ENCODE assay signal across 27 cellular contexts in genomic region chr5:1431021-1431811, GRCh38. TPM values are rescaled to one million over a fixed set of nuclear protein-coding genes. Genes with fewer than 3 reads are reported as not detected.
DNase-seq lines count a peak whose midpoint lies in the region; ATAC-seq, FAIRE-seq and TF ChIP-seq lines count a peak whose summit lies in the region.
"Had no signal": no experiment of that assay in that cellular context is flagged by ENCODE, and none has a peak within 500 bp of the region (broad histone marks: within the 10 kb centered on the region; RNA-seq: fewer than 3 reads in every experiment).

No MANE protein-coding gene starts in this region.

- no peak for TF ChIP-seq RAD21 in SK-N-SH (IDR thresholded peaks at IDR 0.05; ENCODE audit: low read length)

- H3K9me3 ChIP-seq in SK-N-SH (peaks cover 9% of the 10 kb centered on the region; the same call in 1 of the 2 replicates), Peyer's patch (peaks cover 0 to 21% (median 7%) of the 10 kb centered on the region in 4 donors), kidney (ENCODE audit: control insufficient read depth in 1 of 2, low read length in 2 of 2) (peaks cover 5 to 26% of the 10 kb centered on the region in 2 donors), spleen (peaks cover 4 to 63% (median 42%) of the 10 kb centered on the region in 8 donors)

- H3K79me2 ChIP-seq in SK-N-SH (ENCODE audit: insufficient read depth), result no peaks in the 10 kb centered on the region

- H3K4me2 ChIP-seq in SK-N-SH, result no peak overlapping the region

- H3K27ac ChIP-seq in SK-N-SH (ENCODE audit: low read depth in 2 of 2, low read length in 1 of 2) (no peak overlapping the region), Peyer's patch (no peak overlapping the region), kidney (ENCODE audit: low read depth in 2 of 2, low read length in 2 of 2) (no peak overlapping the region), spleen (no peak overlapping the region)
- H3K27ac ChIP-seq: 22Rv1, ovary, tibial artery had no signal

- intact Hi-C loops in kidney (cut with DNase I), result no loop called here
- intact Hi-C loops in spleen (cut with DNase I; ENCODE audit: low total_unique reads), result no loop called here

- H3K36me3 ChIP-seq in SK-N-SH (replicated peaks in 1 of 2; ENCODE audit: control insufficient read depth in 1 of 2, insufficient read depth in 2 of 2, low read length in 1 of 2) (no peaks in the 10 kb centered on the region), Peyer's patch (no peaks in the 10 kb centered on the region), kidney (ENCODE audit: control insufficient read depth in 1 of 2, insufficient read depth in 2 of 2, low read length in 2 of 2) (no peaks in the 10 kb centered on the region), spleen (no peaks in the 10 kb centered on the region)
- H3K36me3 ChIP-seq: ovary, tibial artery had no signal

- no peak overlapping the region for H3K4me3 ChIP-seq in SK-N-SH (ENCODE audit: low read depth in 2 of 2, low read length in 1 of 2)
- H3K4me3 ChIP-seq in Peyer's patch, result no peak overlapping the region
- H3K4me3 ChIP-seq in kidney (ENCODE audit: low read length in 2 of 2), result no peak overlapping the region
- H3K4me3 ChIP-seq in spleen, result no peak overlapping the region
- H3K4me3 ChIP-seq: ovary, tibial artery had no signal

- WGBS in SK-N-SH (ENCODE audit: low lambda C conversion rate), result 31% methylated on average over 31 of the region's 33 CpGs
- 84 to 91% (median 90%) methylated on average over 31 to 33 of the region's 33 CpGs for WGBS in spleen, 5 donors

- no peaks in the 10 kb centered on the region for H4K20me1 ChIP-seq in SK-N-SH (ENCODE audit: insufficient read depth)

- FAIRE-seq in kidney (lab: Jason Lieb, UNC), result no peak
- FAIRE-seq: endothelial cell of umbilical vein, keratinocyte had no signal

- H3K4me1 ChIP-seq in SK-N-SH (ENCODE audit: control insufficient read depth in 1 of 2, insufficient read depth in 2 of 2, low read depth in 1 of 2, low read length in 1 of 2) (no peaks in the 10 kb centered on the region), Peyer's patch (no peaks in the 10 kb centered on the region), kidney (ENCODE audit: control insufficient read depth in 1 of 2, insufficient read depth in 1 of 2, low read depth in 1 of 2, low read length in 2 of 2) (no peaks in the 10 kb centered on the region), spleen (no peaks in the 10 kb centered on the region)
- H3K4me1 ChIP-seq: tibial artery had no signal

- TF ChIP-seq EP300 in SK-N-SH (IDR thresholded peaks at IDR 0.05; ENCODE audit: borderline replicate concordance in 1 of 2, low read depth in 1 of 2, low read length in 1 of 2), result no peak

- CTCF ChIA-PET in SK-N-SH (lab: Yijun Ruan, JAX), result no interaction called here

- H2AFZ ChIP-seq in SK-N-SH (ENCODE audit: low read depth), result no peak overlapping the region

- H3K9me2 ChIP-seq in SK-N-SH, result no peaks in the 10 kb centered on the region

- H3F3A ChIP-seq in SK-N-SH (replicated peaks; ENCODE audit: insufficient read depth), result no peaks in the 10 kb centered on the region

- no peak for TF ChIP-seq POLR2A in Peyer's patch (IDR thresholded peaks at IDR 0.05)
- TF ChIP-seq POLR2A in spleen (IDR thresholded peaks at IDR 0.05), result no peak

- POLR2A ChIA-PET in SK-N-SH (lab: Yijun Ruan, JAX), result no interaction called here

- peak; percentile 22 for DNase-seq in SK-N-SH
- DNase-seq in Peyer's patch, result peak in 2 of 3 donors; percentile 40 to 43
- DNase-seq in kidney, result peak; percentile 74
- DNase-seq in spleen, result peak; percentile 49
- DNase-seq in NCI-H1436 (lab: John Stamatoyannopoulos, UW), result no peak
- DNase-seq: activated CD4-positive, alpha-beta T cell treated with anti-CD3 and anti-CD28 coated beads, Interleukin-2, amount 50 U/mL, for 48 hours; activated CD4-positive, CD25-positive, alpha-beta regulatory T cell; activated CD8-positive, alpha-beta memory T cell treated with anti-CD3 and anti-CD28 coated beads, Interleukin-2, amount 50 U/mL, for 48 hours; activated naive CD4-positive, alpha-beta T cell treated with Interleukin-2 at 50 U/mL for 16 hours; amygdala; HFFc6; NCI-H1105; NCI-H2081; NCI-H345; NCI-H774; stimulated activated CD4-positive, alpha-beta T cell treated with anti-CD3 and anti-CD28 coated beads, Interleukin-4, amount 100 ng/mL, for 1 hour; stimulated activated naive CD4-positive, alpha-beta T cell treated with Interleukin-2 at 50 U/mL for 16 hours; T1000 had no signal

- H3K27me3 ChIP-seq in SK-N-SH (ENCODE audit: insufficient read depth) (no peaks in the 10 kb centered on the region), Peyer's patch (no peaks in the 10 kb centered on the region), spleen (replicated peaks in 1 of 7) (peaks cover 0 to 3% (median 0%) of the 10 kb centered on the region in 7 donors)
- H3K27me3 ChIP-seq: ovary, tibial artery had no signal

- ATAC-seq in SK-N-SH treated with all-trans-retinoic acid at 6 μM for 48 hours (no peak), HG03565 (IDR thresholded peaks at IDR 0.05; ENCODE audit: unreplicated experiment) (no peak)
- ATAC-seq in activated CD4-positive, CD25-positive, alpha-beta regulatory T cell treated with anti-CD3 and anti-CD28 coated beads, Interleukin-2, amount 50 U/mL, for 24 hours, result no peak

- H3K9ac ChIP-seq in SK-N-SH (no peak overlapping the region), kidney (ENCODE audit: low read length in 2 of 2) (no peak overlapping the region)

- TF ChIP-seq CTCF in SK-N-SH (IDR thresholded peaks at IDR 0.05) (no peak), Peyer's patch (IDR thresholded peaks at IDR 0.05) (no peak), kidney (IDR thresholded peaks at IDR 0.05; ENCODE audit: borderline replicate concordance, extremely low read depth, insufficient read depth) (no peak), spleen (IDR thresholded peaks at IDR 0.05 in 8 of 11, conservative IDR thresholded peaks at IDR 0.05 in 3 of 11) (no peak)

TF ChIP-seq in SK-N-SH, 30 proteins besides CTCF, POLR2A, EP300 and RAD21:
- TF ChIP-seq SIN3A (IDR thresholded peaks at IDR 0.05; ENCODE audit: borderline replicate concordance, low read depth, low read length) (no peak), RCOR1 (IDR thresholded peaks at IDR 0.05; ENCODE audit: low read length) (no peak), EZH2phosphoT487 (IDR thresholded peaks at IDR 0.05; ENCODE audit: borderline replicate concordance, low read depth) (no peak), RXRA (IDR thresholded peaks at IDR 0.05; ENCODE audit: borderline replicate concordance, low read depth) (no peak), POLR2AphosphoS5 (IDR thresholded peaks at IDR 0.05; ENCODE audit: low read depth, low read length) (no peak), TEAD4 (IDR thresholded peaks at IDR 0.05; ENCODE audit: borderline replicate concordance, insufficient read depth) (no peak), MEF2A (IDR thresholded peaks at IDR 0.05; ENCODE audit: borderline replicate concordance, low read depth) (no peak), JUND (IDR thresholded peaks at IDR 0.05) (no peak), TCF12 (IDR thresholded peaks at IDR 0.05) (no peak), FOXM1 (IDR thresholded peaks at IDR 0.05; ENCODE audit: low read depth) (no peak), MXI1 (IDR thresholded peaks at IDR 0.05; ENCODE audit: low read depth, low read length) (no peak), YY1 (IDR thresholded peaks at IDR 0.05; ENCODE audit: low read depth) (no peak)
TF ChIP-seq in SK-N-SH: peak in this region for 0.

TF ChIP-seq in SK-N-SH treated with all-trans-retinoic acid at 6 μM for 48 hours, 23 proteins besides CTCF, POLR2A, EP300 and RAD21:
- no peak for TF ChIP-seq CSDC2 (CRISPR knock-in tag; IDR thresholded peaks at IDR 0.05)

RNA-seq across cellular contexts. Expression of gene SLC6A3, which starts 14.0 kb away (rescaled TPM):
- polyA plus RNA-seq in SK-N-SH (2012; rRNA removed) (not detected in 2 replicates), kidney (ENCODE audit: insufficient read depth, low read depth, low replicate concordance) (0.09 TPM), spleen (under 1 TPM; 0.02 to 0.06 (median 0.03) TPM)
- not detected in 2 replicates for polyA plus RNA-seq in SK-N-SH (2012; cell fraction: cytosol; rRNA removed)
- not detected in 2 replicates for polyA plus RNA-seq in SK-N-SH (2012; cell fraction: nucleus; rRNA removed)
- total RNA-seq in Peyer's patch (under 1 TPM in 2 of 4 donors, not detected in 2; 0.40 to 0.70 TPM), kidney (0.54 TPM), spleen (under 1 TPM in 3 of 7 donors, not detected in 4; 0.09 to 0.27 (median 0.18) TPM)
- total RNA-seq: endothelial cell of umbilical vein, HFFc6, M059J had no signal
- polyA plus RNA-seq: endothelial cell of umbilical vein had no signal
